Comparison of ENCODE assay signal across 17 cellular contexts in the genomic region with DNA sequence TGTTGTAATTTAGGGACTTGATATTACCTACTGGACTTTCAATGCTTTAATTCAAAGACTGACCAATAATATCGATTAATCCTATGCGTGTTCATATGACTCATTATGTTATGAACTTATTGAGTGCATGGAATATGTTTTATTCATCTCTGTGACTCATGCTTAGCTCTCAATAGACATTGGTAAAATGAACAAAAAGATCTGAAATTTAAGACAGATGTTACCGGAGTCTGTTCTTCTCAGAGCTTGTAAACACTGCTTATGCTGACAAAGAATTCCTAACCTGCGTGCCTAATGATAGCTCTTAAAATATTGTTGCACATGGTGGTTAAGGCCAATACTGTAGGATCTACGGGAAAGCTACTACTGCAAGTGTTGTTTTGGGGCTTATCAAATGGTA.
"Had no signal": no experiment of that assay in that cellular context is flagged by ENCODE, and none has a peak within 500 bp of the region (broad histone marks: within the 10 kb centered on the region; RNA-seq: fewer than 3 reads in every experiment).

No MANE protein-coding gene starts in this region.

- H2AFZ ChIP-seq: neural progenitor cell had no signal

- H3K27me3 ChIP-seq: neural progenitor cell, stomach, vagina had no signal

- H3K36me3 ChIP-seq: neural progenitor cell, stomach, vagina had no signal

- ATAC-seq: activated CD4-positive, alpha-beta T cell treated with anti-CD3 and anti-CD28 coated beads for 36 hours; activated naive CD4-positive, alpha-beta T cell treated with anti-CD3 and anti-CD28 coated beads, Interleukin-2, amount 50 U/mL, for 72 hours; mucosa of descending colon; psoas muscle; right cardiac atrium; stimulated activated effector memory CD8-positive, alpha-beta T cell treated with anti-CD3 and anti-CD28 coated beads, Interleukin-12 subunit alpha, Interleukin-12 subunit beta, amount 100 ng/mL, for 72 hours had no signal

- H3K4me3 ChIP-seq: mucosa of descending colon, neural progenitor cell, psoas muscle, stomach, vagina had no signal

- H3K27ac ChIP-seq: neural progenitor cell, psoas muscle, stomach, vagina had no signal

- FAIRE-seq: TTC549 had no signal

- H3K4me1 ChIP-seq: neural progenitor cell, psoas muscle, stomach, vagina had no signal

- H3K4me2 ChIP-seq: neural progenitor cell had no signal

- H3K9ac ChIP-seq: neural progenitor cell had no signal

- H3K9me3 ChIP-seq: mucosa of descending colon, psoas muscle, stomach, vagina had no signal

- DNase-seq: activated CD4-positive, alpha-beta T cell treated with anti-CD3 and anti-CD28 coated beads for 36 hours; activated CD4-positive, alpha-beta T cell treated with anti-CD3 and anti-CD28 coated beads, Interleukin-2, amount 50 U/mL, for 48 hours; activated gamma-delta T cell; erythroblast; immature natural killer cell; mucosa of descending colon; naive B cell; psoas muscle; right cardiac atrium; stimulated activated CD4-positive, alpha-beta T cell treated with anti-CD3 and anti-CD28 coated beads, Interleukin-4, amount 100 ng/mL, for 24 hours; stomach; trophoblast cell had no signal
